ENCODE assay signal across 9 cellular contexts in genomic region chr11:121721961-121722360, GRCh38.
A peak's percentile ranks its signal among the peaks of the same experiment; 100 is the strongest.
DNase-seq lines count a peak whose midpoint lies in the region; ATAC-seq and TF ChIP-seq lines count a peak whose summit lies in the region.
"Had no signal": no experiment of that assay in that cellular context is flagged by ENCODE, and none has a peak within 500 bp of the region (broad histone marks: within the 10 kb centered on the region; RNA-seq: fewer than 3 reads in every experiment).

No MANE protein-coding gene starts in this region.

- H3K4me1 ChIP-seq in neuron (ENCODE audit: insufficient read depth, low read length): no peaks in the 10 kb centered on the region
- H3K4me1 ChIP-seq in Peyer's patch: no peaks in the 10 kb centered on the region

- no peak for TF ChIP-seq POLR2A in Peyer's patch (IDR thresholded peaks at IDR 0.05)

- intact Hi-C loops in Right ventricle myocardium inferior (cut with DNase I): loop anchor here (1.0 kb wide), 1 partner anchor 20 kb away; no protein-coding TSS in a partner anchor
- intact Hi-C loops in cardiac septum (cut with DNase I): loop anchor here (1.0 to 5.0 kb wide), 2 partner anchors 20 to 65 kb away; no protein-coding TSS in a partner anchor
- intact Hi-C loops in activated T-helper 1 cell treated with anti-CD3 and anti-CD28 coated beads, Interleukin-12 subunit alpha, Interleukin-12 subunit beta, Interleukin-2, Interleukin-4 antibody, amounts not matched to agents 30 ng/mL and 10 ng/mL and 1 ng/mL, durations not matched to agents 14 hours and 24 hours and 36 hours (cut with micrococcal nuclease): no loop called here

- no peaks in the 10 kb centered on the region for H3K9me3 Mint-ChIP-seq in activated T-helper 1 cell treated with anti-CD3 and anti-CD28 coated beads, Interleukin-12 subunit alpha, Interleukin-12 subunit beta, Interleukin-2, Interleukin-4 antibody, amounts not matched to agents 30 ng/mL and 10 ng/mL and 1 ng/mL, durations not matched to agents 14 hours and 24 hours and 36 hours

- ATAC-seq in Right ventricle myocardium inferior: peak; percentile 27
- ATAC-seq in GM21825 (IDR thresholded peaks at IDR 0.05; ENCODE audit: unreplicated experiment): no peak

- H3K36me3 ChIP-seq in neuron (ENCODE audit: insufficient read depth, low read length): no peaks in the 10 kb centered on the region
- H3K36me3 ChIP-seq in Peyer's patch: no peaks in the 10 kb centered on the region

- no peaks in the 10 kb centered on the region for H3K4me1 Mint-ChIP-seq in activated T-helper 1 cell treated with anti-CD3 and anti-CD28 coated beads, Interleukin-12 subunit alpha, Interleukin-12 subunit beta, Interleukin-2, Interleukin-4 antibody, amounts not matched to agents 30 ng/mL and 10 ng/mL and 1 ng/mL, durations not matched to agents 14 hours and 24 hours and 36 hours (ENCODE audit: low read depth)

- DNase-seq in Right ventricle myocardium inferior (ENCODE audit: missing footprints) (no peak), cardiac septum (ENCODE audit: low spot score) (no peak), foreskin melanocyte (peak; percentile 87), DMS53 (lab: John Stamatoyannopoulos, UW) (no peak), Peyer's patch (no peak)
- no peak for DNase-seq in activated T-helper 1 cell treated with anti-CD3 and anti-CD28 coated beads, Interleukin-12 subunit alpha, Interleukin-12 subunit beta, Interleukin-2, Interleukin-4 antibody, amounts not matched to agents 30 ng/mL and 10 ng/mL and 1 ng/mL, durations not matched to agents 14 hours and 24 hours and 36 hours (ENCODE audit: low spot score)
- DNase-seq: MV-4-11 had no signal

- peak overlapping the region; percentile 87 for H2AFZ ChIP-seq in neuron (ENCODE audit: low read depth, low read length)

- peak overlapping the region in 1 of 4 donors; percentile 90 for H3K27ac ChIP-seq in Peyer's patch

- peaks cover 15% of the 10 kb centered on the region for H3K27me3 Mint-ChIP-seq in activated T-helper 1 cell treated with anti-CD3 and anti-CD28 coated beads, Interleukin-12 subunit alpha, Interleukin-12 subunit beta, Interleukin-2, Interleukin-4 antibody, amounts not matched to agents 30 ng/mL and 10 ng/mL and 1 ng/mL, durations not matched to agents 14 hours and 24 hours and 36 hours (ENCODE audit: insufficient read depth)

- H3K4me3 ChIP-seq in neuron (ENCODE audit: low read length): peak overlapping the region; percentile 23
- peak overlapping the region in 1 of 4 donors; percentile 45 for H3K4me3 ChIP-seq in Peyer's patch

- H3K36me3 Mint-ChIP-seq in activated T-helper 1 cell treated with anti-CD3 and anti-CD28 coated beads, Interleukin-12 subunit alpha, Interleukin-12 subunit beta, Interleukin-2, Interleukin-4 antibody, amounts not matched to agents 30 ng/mL and 10 ng/mL and 1 ng/mL, durations not matched to agents 14 hours and 24 hours and 36 hours (ENCODE audit: low read depth): no peaks in the 10 kb centered on the region

- no peak overlapping the region for H3K4me3 Mint-ChIP-seq in activated T-helper 1 cell treated with anti-CD3 and anti-CD28 coated beads, Interleukin-12 subunit alpha, Interleukin-12 subunit beta, Interleukin-2, Interleukin-4 antibody, amounts not matched to agents 30 ng/mL and 10 ng/mL and 1 ng/mL, durations not matched to agents 14 hours and 24 hours and 36 hours

- H3K9me3 ChIP-seq in neuron (ENCODE audit: low read length) (no peaks in the 10 kb centered on the region), Peyer's patch (no peaks in the 10 kb centered on the region)

- no peak overlapping the region for H3K27ac Mint-ChIP-seq in activated T-helper 1 cell treated with anti-CD3 and anti-CD28 coated beads, Interleukin-12 subunit alpha, Interleukin-12 subunit beta, Interleukin-2, Interleukin-4 antibody, amounts not matched to agents 30 ng/mL and 10 ng/mL and 1 ng/mL, durations not matched to agents 14 hours and 24 hours and 36 hours

- no peak for TF ChIP-seq CTCF in Peyer's patch (IDR thresholded peaks at IDR 0.05)

- no peaks in the 10 kb centered on the region for H3K27me3 ChIP-seq in neuron (ENCODE audit: insufficient read depth, low read length)
- no peaks in the 10 kb centered on the region for H3K27me3 ChIP-seq in Peyer's patch
